1 cellular context compared by ENCODE assay signal in genomic region chr5:174596429-174596828, GRCh38.
TF ChIP-seq lines count a peak whose summit lies in the region.

No MANE protein-coding gene starts in this region.

TF ChIP-seq in HCT116, 20 proteins besides CTCF, POLR2A, EP300 and RAD21 (continued from another document):
- TF ChIP-seq REST (IDR thresholded peaks at IDR 0.05; ENCODE audit: low read depth) (no peak), ELF1 (IDR thresholded peaks at IDR 0.05; ENCODE audit: borderline replicate concordance, low read depth) (no peak), POLR2AphosphoS5 (IDR thresholded peaks at IDR 0.05; ENCODE audit: low read depth, low read length) (no peak), TCF7L2 (IDR thresholded peaks at IDR 0.05; ENCODE audit: borderline replicate concordance, extremely low read depth, insufficient read depth, insufficient read length) (no peak), FOSL1 (IDR thresholded peaks at IDR 0.05; ENCODE audit: low read depth) (no peak), ZFX (IDR thresholded peaks at IDR 0.05) (no peak), MAX (IDR thresholded peaks at IDR 0.05) (no peak)
TF ChIP-seq in HCT116: peak in this region for 0.
